Comparison of ENCODE assay signal across 1 cellular context in the genomic region with DNA sequence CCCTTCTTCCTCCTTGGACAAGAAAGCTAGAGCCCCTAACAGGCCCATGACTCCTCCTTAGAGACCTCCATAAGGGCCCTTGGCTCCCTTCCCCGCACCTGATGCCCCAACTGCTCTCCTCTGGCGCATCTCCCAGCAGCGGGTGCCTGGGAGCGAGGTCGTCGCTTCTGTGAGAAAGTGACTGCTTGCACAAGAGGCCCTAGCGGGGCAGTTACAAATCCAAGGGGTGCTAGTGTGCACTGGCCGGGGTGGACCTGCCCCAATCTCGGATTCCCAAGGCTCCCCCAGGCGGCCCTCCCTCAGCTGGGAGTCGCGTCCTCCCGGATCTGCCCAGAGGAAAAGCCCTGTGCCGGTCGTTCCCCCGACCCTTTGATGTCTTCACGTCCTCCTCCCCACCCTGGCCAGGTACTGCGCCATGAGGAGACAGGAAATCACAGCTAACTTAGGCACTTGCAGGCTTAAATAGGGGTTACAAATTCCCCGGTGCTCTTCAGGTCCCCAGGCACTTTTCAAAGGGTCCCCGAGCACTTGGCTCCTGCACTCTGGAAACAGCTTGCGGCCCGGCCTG.
TF ChIP-seq lines count a peak whose summit lies in the region.

No MANE protein-coding gene starts in this region.

TF ChIP-seq in GM23338, 12 proteins besides CTCF, POLR2A, EP300 and RAD21:
- TF ChIP-seq EZH2phosphoT487 (IDR thresholded peaks at IDR 0.05; ENCODE audit: unreplicated experiment) (no peak), ZNF114 (CRISPR knock-in tag; IDR thresholded peaks at IDR 0.05) (no peak), ZNF462 (CRISPR knock-in tag; IDR thresholded peaks at IDR 0.05) (no peak), STAT1 (IDR thresholded peaks at IDR 0.05; ENCODE audit: unreplicated experiment) (no peak), POLR2AphosphoS5 (IDR thresholded peaks at IDR 0.05; ENCODE audit: low read depth) (0 out of 2 replicates have a peak, but pooled peaks have one; percentile 21), ZNF331 (CRISPR knock-in tag; IDR thresholded peaks at IDR 0.05; ENCODE audit: low read depth) (no peak), EZH2 (IDR thresholded peaks at IDR 0.05; ENCODE audit: low read depth, unreplicated experiment) (peak; percentile 12)
